Comparison of ENCODE assay signal across 8 cellular contexts in the genomic region with DNA sequence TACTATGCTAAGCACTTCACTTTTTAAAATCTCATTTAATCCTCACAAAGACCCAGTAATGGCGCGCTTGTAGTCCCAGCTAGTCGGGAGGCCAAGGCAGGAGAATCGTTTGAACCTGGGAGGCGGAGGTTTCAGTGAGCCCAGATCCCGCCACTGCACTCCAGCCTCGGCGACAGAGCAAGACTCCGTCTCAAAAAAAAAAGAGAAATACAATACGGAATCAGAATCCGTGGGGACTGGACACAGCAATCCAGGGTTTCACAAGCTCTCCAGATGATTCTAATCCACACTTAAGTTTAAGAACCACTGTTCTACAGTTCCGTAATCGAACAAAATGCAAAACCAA. TPM values are rescaled to one million over a fixed set of nuclear protein-coding genes. Genes with fewer than 3 reads are reported as not detected.
DNase-seq lines count a peak whose midpoint lies in the region; ATAC-seq and TF ChIP-seq lines count a peak whose summit lies in the region.

No MANE protein-coding gene starts in this region.

- H3K36me3 ChIP-seq in heart right ventricle (no peaks in the 10 kb centered on the region), breast epithelium (no peaks in the 10 kb centered on the region)

- TF ChIP-seq POLR2A in breast epithelium (IDR thresholded peaks at IDR 0.05) = no peak

- ATAC-seq in heart right ventricle (peak in 2 of 8 donors; percentile 16 to 20), Right ventricle myocardium inferior (no peak), GM19467 (IDR thresholded peaks at IDR 0.05; ENCODE audit: unreplicated experiment) (no peak), GM18907 (IDR thresholded peaks at IDR 0.05; ENCODE audit: unreplicated experiment) (no peak), GM19035 (IDR thresholded peaks at IDR 0.05; ENCODE audit: unreplicated experiment) (no peak)

- DNase-seq in heart right ventricle = no peak
- no peak for DNase-seq in Right ventricle myocardium inferior (ENCODE audit: missing footprints)
- no peak for DNase-seq in breast epithelium (ENCODE audit: low spot score in 2 of 2)
- no peak for DNase-seq in NCI-H774 (lab: John Stamatoyannopoulos, UW)

- H3K27me3 ChIP-seq in heart right ventricle (no peaks in the 10 kb centered on the region), breast epithelium (no peaks in the 10 kb centered on the region), mononuclear cell (ENCODE audit: insufficient read depth, low read length) (no peaks in the 10 kb centered on the region)

- intact Hi-C loops in heart right ventricle (cut with DNase I) = loop anchor here in 3 of 10 donors (2.0 to 10.0 kb wide), 3 partner anchors 25 to 167 kb away; partner anchors contain the start of gene ITPR1 (in 1 of the 3)
- intact Hi-C loops in Right ventricle myocardium inferior (cut with DNase I) = loop anchor here (5.0 kb wide), 1 partner anchor 165 kb away; no protein-coding TSS in a partner anchor
- intact Hi-C loops in breast epithelium (cut with DNase I; ENCODE audit: low total_unique reads) = loop anchor here (5.0 kb wide), 1 partner anchor 1300 kb away; no protein-coding TSS in a partner anchor

- peak overlapping the region; percentile 11 to 97 (median 80) for H3K27ac ChIP-seq in heart right ventricle
- peak overlapping the region; percentile 89 to 90 for H3K27ac ChIP-seq in breast epithelium

- H3K9me3 ChIP-seq in heart right ventricle (no peaks in the 10 kb centered on the region), breast epithelium (no peaks in the 10 kb centered on the region), mononuclear cell (ENCODE audit: low read depth, low read length) (no peaks in the 10 kb centered on the region)

- H3K4me1 ChIP-seq in heart right ventricle (peaks cover 0 to 18% (median 14%) of the 10 kb centered on the region in 9 donors), breast epithelium (no peaks in the 10 kb centered on the region), mononuclear cell (ENCODE audit: insufficient read depth, low read length) (peaks cover 24% of the 10 kb centered on the region)

- TF ChIP-seq CTCF in heart right ventricle (IDR thresholded peaks at IDR 0.05) = no peak
- TF ChIP-seq CTCF in breast epithelium (IDR thresholded peaks at IDR 0.05) = no peak

- H3K4me3 ChIP-seq in heart right ventricle (peak overlapping the region; percentile 76 to 100 (median 93)), breast epithelium (peak overlapping the region; percentile 78 to 99 (median 91)), mononuclear cell (ENCODE audit: low read length) (peak overlapping the region; percentile 68)

- WGBS in heart right ventricle, 2 donors = 67 to 69% methylated on average over 13 of the region's 13 CpGs

RNA-seq across cellular contexts. Expression of gene SUMF1, which starts 0.4 kb away (rescaled TPM):
- 10 to 100 TPM in 4 of 10 donors, 1 to 10 TPM in 6; 6.9 to 15.1 (median 8.9) TPM for total RNA-seq in heart right ventricle
- 1 to 10 TPM; 3.7 to 9.5 TPM for polyA plus RNA-seq in heart right ventricle
- total RNA-seq in Right ventricle myocardium inferior = 8.4 TPM
- total RNA-seq in breast epithelium = 10 to 100 TPM; 84.2 to 87.1 (median 84.9) TPM
- total RNA-seq in mononuclear cell = 31.7 TPM

RNA-seq across cellular contexts. Expression of gene ITPR1, which starts 25.7 kb away (rescaled TPM):
- total RNA-seq in heart right ventricle = 10 to 100 TPM; 15.0 to 40.3 (median 19.1) TPM
- polyA plus RNA-seq in heart right ventricle = 10 to 100 TPM in 1 of 2 donors, 1 to 10 TPM in 1; 9.7 to 12.9 TPM
- total RNA-seq in Right ventricle myocardium inferior = 22.4 TPM
- total RNA-seq in breast epithelium = 100 to 1,000 TPM in 2 of 3 donors, 10 to 100 TPM in 1; 53.8 to 227 (median 174) TPM
- 116 TPM for total RNA-seq in mononuclear cell
